1 cellular context compared by ENCODE assay signal in the genomic region with DNA sequence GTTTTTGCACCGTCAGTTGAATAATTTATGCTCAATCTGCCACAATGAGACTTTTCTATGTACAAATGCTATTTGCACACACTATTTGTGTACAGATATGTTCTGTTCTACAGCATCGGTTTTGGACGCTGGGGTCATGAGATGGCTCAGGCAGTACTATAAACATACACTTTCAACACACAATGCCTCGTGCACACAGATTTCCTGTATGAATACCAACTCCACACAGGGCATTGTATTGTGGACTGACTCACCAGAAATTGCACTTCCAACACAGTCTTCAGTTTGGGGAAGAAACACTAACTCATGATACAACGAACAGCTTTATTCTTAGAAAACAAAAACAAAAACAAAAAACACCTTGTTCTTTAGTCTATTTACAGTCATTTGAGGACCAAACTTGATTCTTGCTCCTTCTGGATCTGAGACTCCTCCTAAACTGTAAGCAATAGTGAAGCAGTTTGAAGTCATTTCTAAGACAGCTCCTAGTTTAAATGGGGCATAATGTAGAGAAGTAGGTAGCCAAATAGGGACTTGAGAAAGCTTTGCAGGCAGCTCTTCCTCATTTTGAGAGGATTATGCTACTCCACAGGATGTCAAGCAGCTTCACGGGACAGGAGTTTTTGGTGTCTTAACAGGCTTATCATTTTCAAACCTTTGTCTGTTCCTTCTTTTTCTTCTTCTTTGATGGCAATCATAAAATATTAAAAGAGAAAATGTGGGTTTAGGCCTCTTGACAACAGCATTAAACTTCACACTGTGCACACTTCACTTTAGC.
TF ChIP-seq lines count a peak whose summit lies in the region.

No MANE protein-coding gene starts in this region.

TF ChIP-seq in H1, 55 proteins besides CTCF, POLR2A, EP300 and RAD21:
- TF ChIP-seq BCL11A (IDR thresholded peaks at IDR 0.05; ENCODE audit: low read depth in 2 of 2, low read length in 2 of 2) (no peak), HDAC2 (IDR thresholded peaks at IDR 0.05; ENCODE audit: borderline replicate concordance in 1 of 2, low read depth in 2 of 2, low read length in 2 of 2) (no peak), PHF8 (conservative IDR thresholded peaks at IDR 0.05; ENCODE audit: low read depth, low read length) (no peak), GTF2F1 (IDR thresholded peaks at IDR 0.05; ENCODE audit: borderline replicate concordance, low read depth, low read length) (no peak)
- TF ChIP-seq, protein P1, sequence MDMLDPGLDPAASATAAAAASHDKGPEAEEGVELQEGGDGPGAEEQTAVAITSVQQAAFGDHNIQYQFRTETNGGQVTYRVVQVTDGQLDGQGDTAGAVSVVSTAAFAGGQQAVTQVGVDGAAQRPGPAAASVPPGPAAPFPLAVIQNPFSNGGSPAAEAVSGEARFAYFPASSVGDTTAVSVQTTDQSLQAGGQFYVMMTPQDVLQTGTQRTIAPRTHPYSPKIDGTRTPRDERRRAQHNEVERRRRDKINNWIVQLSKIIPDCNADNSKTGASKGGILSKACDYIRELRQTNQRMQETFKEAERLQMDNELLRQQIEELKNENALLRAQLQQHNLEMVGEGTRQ (IDR thresholded peaks at IDR 0.05; ENCODE audit: low read length) = no peak
- TF ChIP-seq, protein P2, sequence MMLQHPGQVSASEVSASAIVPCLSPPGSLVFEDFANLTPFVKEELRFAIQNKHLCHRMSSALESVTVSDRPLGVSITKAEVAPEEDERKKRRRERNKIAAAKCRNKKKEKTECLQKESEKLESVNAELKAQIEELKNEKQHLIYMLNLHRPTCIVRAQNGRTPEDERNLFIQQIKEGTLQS (IDR thresholded peaks at IDR 0.05; ENCODE audit: insufficient read depth, low read depth, low read length) = no peak
